ENCODE assay signal across 8 cellular contexts in genomic region chr9:92294297-92294676, GRCh38. TPM values are rescaled to one million over a fixed set of nuclear protein-coding genes. Genes with fewer than 3 reads are reported as not detected.
A peak's percentile ranks its signal among the peaks of the same experiment; 100 is the strongest.
DNase-seq lines count a peak whose midpoint lies in the region; ATAC-seq and TF ChIP-seq lines count a peak whose summit lies in the region.

No MANE protein-coding gene starts in this region.

- H3K4me1 ChIP-seq in BLaER1 = peaks cover 72% of the 10 kb centered on the region
- H3K4me1 ChIP-seq in ovary (ENCODE audit: insufficient read depth) = peaks cover 5% of the 10 kb centered on the region

- intact Hi-C loops in ovary (cut with DNase I) = loop anchor here in 1 of 4 donors (10.0 kb wide), 1 partner anchor 149 kb away; no protein-coding TSS in a partner anchor

- H3K4me3 Mint-ChIP-seq in HFFc6 = peak overlapping the region; percentile 91

- peaks cover 32% of the 10 kb centered on the region for H4K20me1 ChIP-seq in BLaER1

- DNase-seq in HFFc6 (peak; percentile 31), fibroblast of the aortic adventitia (ENCODE audit: low read depth) (peak; percentile 38), ovary (peak in 2 of 5 donors; percentile 24 to 27), NCI-H446 treated with DMSO at 0.1 percent for 48 hours (lab: John Stamatoyannopoulos, UW) (no peak), NCI-H510A treated with DMSO at 0.1 percent for 48 hours (lab: John Stamatoyannopoulos, UW) (no peak)
- DNase-seq in activated CD4-positive, alpha-beta T cell treated with anti-CD3 and anti-CD28 coated beads, Interleukin-2, amount 50 U/mL, for 48 hours = peak; percentile 19 to 22

- WGBS in ovary, 3 donors = 3 to 19% (median 5%) methylated on average over 13 of the region's 13 CpGs

- no peaks in the 10 kb centered on the region for H3K9me3 Mint-ChIP-seq in HFFc6

- no peak for ATAC-seq in GM18517 (IDR thresholded peaks at IDR 0.05; ENCODE audit: unreplicated experiment)

- peak overlapping the region; percentile 96 for H3K27ac ChIP-seq in BLaER1
- peak overlapping the region in 1 of 2 donors; percentile 57 for H3K27ac ChIP-seq in ovary

- TF ChIP-seq CTCF in HFFc6 (IDR thresholded peaks at IDR 0.05) (no peak), fibroblast of the aortic adventitia (IDR thresholded peaks at IDR 0.05; ENCODE audit: insufficient read depth, low read length) (no peak), ovary (IDR thresholded peaks at IDR 0.05) (no peak)

- TF ChIP-seq POLR2A in ovary (IDR thresholded peaks at IDR 0.05) = no peak

- H3K9me3 ChIP-seq in BLaER1 (no peaks in the 10 kb centered on the region), ovary (no peaks in the 10 kb centered on the region)

- peaks cover 39% of the 10 kb centered on the region for H3K36me3 ChIP-seq in BLaER1
- H3K36me3 ChIP-seq in ovary = no peaks in the 10 kb centered on the region

- peak overlapping the region; percentile 94 for H3K27ac Mint-ChIP-seq in HFFc6

- H3K27me3 ChIP-seq in BLaER1 (no peaks in the 10 kb centered on the region), ovary (no peaks in the 10 kb centered on the region)

- peaks cover 6% of the 10 kb centered on the region; the same call in 1 of the 2 replicates for H3K27me3 Mint-ChIP-seq in HFFc6 (ENCODE audit: insufficient read depth)

- H3K36me3 Mint-ChIP-seq in HFFc6 (ENCODE audit: low read depth) = peaks cover 40% of the 10 kb centered on the region

- TF ChIP-seq EP300 in ovary (IDR thresholded peaks at IDR 0.05) = no peak

- H3K4me1 Mint-ChIP-seq in HFFc6 (ENCODE audit: low read depth) = peaks cover 57% of the 10 kb centered on the region

- peak overlapping the region; percentile 93 for H3K4me2 ChIP-seq in BLaER1

- peak overlapping the region; percentile 94 for H3K9ac ChIP-seq in BLaER1

- H3K4me3 ChIP-seq in BLaER1 = peak overlapping the region; percentile 80
- peak overlapping the region; percentile 70 for H3K4me3 ChIP-seq in fibroblast of the aortic adventitia (ENCODE audit: low read depth, low read length)
- H3K4me3 ChIP-seq in ovary = peak overlapping the region; percentile 78

RNA-seq across cellular contexts. Expression of gene IARS1, which starts 0.8 kb away (rescaled TPM):
- total RNA-seq in HFFc6 (2021; fragmentation: NEBNext Ultra II Directional; extraction: Animal tissue kit (Norgen Biotek cat#: 25700)) = 100 to 1,000 TPM; 155 to 179 (median 171) TPM
- total RNA-seq in fibroblast of the aortic adventitia (ENCODE audit: low replicate concordance) (428 and 482 TPM in 2 replicates), ovary (100 to 1,000 TPM in 1 of 7 donors, 10 to 100 TPM in 6; 44.4 to 281 (median 64.8) TPM)
- 10 to 100 TPM; 16.0 to 55.8 TPM for polyA plus RNA-seq in ovary

RNA-seq across cellular contexts. Expression of gene NOL8, which starts 30.9 kb away (rescaled TPM):
- 10 to 100 TPM; 24.3 to 33.5 (median 27.7) TPM for total RNA-seq in HFFc6 (2021; fragmentation: NEBNext Ultra II Directional; extraction: Animal tissue kit (Norgen Biotek cat#: 25700))
- total RNA-seq in fibroblast of the aortic adventitia (ENCODE audit: low replicate concordance) (36.5 and 70.7 TPM in 2 replicates), ovary (10 to 100 TPM; 19.2 to 35.4 (median 28.8) TPM)
- 10 to 100 TPM; 17.1 to 29.4 TPM for polyA plus RNA-seq in ovary

RNA-seq across cellular contexts. Expression of gene CENPP, which starts 31.5 kb away (rescaled TPM):
- total RNA-seq in HFFc6 (2021; fragmentation: NEBNext Ultra II Directional; extraction: Animal tissue kit (Norgen Biotek cat#: 25700)) = 1 to 10 TPM; 3.0 to 7.0 (median 6.0) TPM
- total RNA-seq in fibroblast of the aortic adventitia (ENCODE audit: low replicate concordance) (19.3 and 19.7 TPM in 2 replicates), ovary (1 to 10 TPM; 3.9 to 9.5 (median 5.8) TPM)
- 1 to 10 TPM; 1.4 to 5.9 TPM for polyA plus RNA-seq in ovary

Comparison
In these comparisons a context has a peak if more than half of its experiments do, and no peak if none do; other contexts are left out.
1. DNase-seq: peak in HFFc6 (single experiment), activated CD4-positive, alpha-beta T cell treated with anti-CD3 and anti-CD28 coated beads, Interleukin-2, amount 50 U/mL, for 48 hours (2 of 2) and fibroblast of the aortic adventitia (single experiment); none in NCI-H446 treated with DMSO at 0.1 percent for 48 hours (single experiment) and NCI-H510A treated with DMSO at 0.1 percent for 48 hours (single experiment).
2. Peak in every context shown above with its lines, with median percentiles within 50 percentile points of each other: H3K4me3 ChIP-seq.